Comparison of ENCODE assay signal across 23 cellular contexts in genomic region chr17:43402567-43402966, GRCh38. TPM values are rescaled to one million over a fixed set of nuclear protein-coding genes. Genes with fewer than 3 reads are reported as not detected.
DNase-seq lines count a peak whose midpoint lies in the region; ATAC-seq and TF ChIP-seq lines count a peak whose summit lies in the region.
"Had no signal": no experiment of that assay in that cellular context is flagged by ENCODE, and none has a peak within 500 bp of the region (broad histone marks: within the 10 kb centered on the region; RNA-seq: fewer than 3 reads in every experiment).

No MANE protein-coding gene starts in this region.

- H3K27me3 Mint-ChIP-seq in neural crest cell (ENCODE audit: low read depth): no peaks in the 10 kb centered on the region
- H3K27me3 Mint-ChIP-seq in activated T-cell treated with anti-CD3 and anti-CD28 coated beads, Interleukin-2, amount 50 U/mL, for 4 hours (ENCODE audit: low read depth): no peaks in the 10 kb centered on the region
- H3K27me3 Mint-ChIP-seq: activated CD4-positive, alpha-beta memory T cell treated with anti-CD3 and anti-CD28 coated beads for 36 hours had no signal

- peaks cover 57% of the 10 kb centered on the region for H3K4me1 ChIP-seq in left ventricle myocardium inferior

- no peak for ATAC-seq in Right ventricle myocardium superior (ENCODE audit: poor library complexity)
- no peak for ATAC-seq in activated T-cell treated with anti-CD3 and anti-CD28 coated beads, Interleukin-2, amount 50 U/mL, for 4 hours

- H3K4me3 Mint-ChIP-seq in neural crest cell: peak overlapping the region; percentile 32
- no peak overlapping the region for H3K4me3 Mint-ChIP-seq in activated T-cell treated with anti-CD3 and anti-CD28 coated beads, Interleukin-2, amount 50 U/mL, for 4 hours
- H3K4me3 Mint-ChIP-seq: activated CD4-positive, alpha-beta memory T cell treated with anti-CD3 and anti-CD28 coated beads for 36 hours had no signal

- no peaks in the 10 kb centered on the region for H3K36me3 Mint-ChIP-seq in neural crest cell (ENCODE audit: low read depth)
- H3K36me3 Mint-ChIP-seq in activated T-cell treated with anti-CD3 and anti-CD28 coated beads, Interleukin-2, amount 50 U/mL, for 4 hours (ENCODE audit: insufficient read depth): no peaks in the 10 kb centered on the region
- H3K36me3 Mint-ChIP-seq: activated CD4-positive, alpha-beta memory T cell treated with anti-CD3 and anti-CD28 coated beads for 36 hours had no signal

- no peak overlapping the region for H3K27ac Mint-ChIP-seq in neural crest cell (ENCODE audit: unreplicated experiment)
- H3K27ac Mint-ChIP-seq: activated CD4-positive, alpha-beta memory T cell treated with anti-CD3 and anti-CD28 coated beads for 36 hours had no signal

- no peak for TF ChIP-seq CTCF in left ventricle myocardium inferior (IDR thresholded peaks at IDR 0.05; ENCODE audit: borderline replicate concordance)
- no peak for TF ChIP-seq CTCF in fibroblast of the aortic adventitia (IDR thresholded peaks at IDR 0.05; ENCODE audit: insufficient read depth, low read length)
- no peak for TF ChIP-seq CTCF in neural crest cell (conservative IDR thresholded peaks at IDR 0.05)

- H3K9me3 Mint-ChIP-seq in neural crest cell: no peaks in the 10 kb centered on the region
- H3K9me3 Mint-ChIP-seq in activated T-cell treated with anti-CD3 and anti-CD28 coated beads, Interleukin-2, amount 50 U/mL, for 4 hours: no peaks in the 10 kb centered on the region
- H3K9me3 Mint-ChIP-seq: activated CD4-positive, alpha-beta memory T cell treated with anti-CD3 and anti-CD28 coated beads for 36 hours had no signal

- H3K4me3 ChIP-seq in left ventricle myocardium inferior (peak overlapping the region; percentile 84), fibroblast of the aortic adventitia (ENCODE audit: low read depth, low read length) (peak overlapping the region; percentile 97)

- H3K36me3 ChIP-seq in left ventricle myocardium inferior: no peaks in the 10 kb centered on the region
- H3K36me3 ChIP-seq: ascending aorta, right atrium auricular region had no signal

- intact Hi-C loops in left ventricle myocardium inferior (cut with micrococcal nuclease) (no loop called here), Right ventricle myocardium superior (cut with DNase I) (no loop called here)

- DNase-seq in left ventricle myocardium inferior: no peak
- no peak for DNase-seq in Right ventricle myocardium superior
- no peak for DNase-seq in fibroblast of the aortic adventitia (ENCODE audit: low read depth)
- no peak for DNase-seq in neural crest cell (ENCODE audit: low read depth, low spot score)
- no peak for DNase-seq in activated T-cell treated with anti-CD3 and anti-CD28 coated beads, Interleukin-2, amount 50 U/mL, for 4 hours
- no peak for DNase-seq in DMS53 treated with DMSO at 0.1 percent for 48 hours (lab: John Stamatoyannopoulos, UW; ENCODE audit: unreplicated experiment)
- DNase-seq in T1000 (lab: John Stamatoyannopoulos, UW): no peak
- DNase-seq in HCEC 1CT: no peak
- DNase-seq: 8988T; activated CD4-positive, alpha-beta memory T cell treated with anti-CD3 and anti-CD28 coated beads for 36 hours; activated naive CD4-positive, alpha-beta T cell treated with Interleukin-2 at 50 U/mL for 16 hours; activated T-cell treated with anti-CD3 and anti-CD28 coated beads for 4 hours; C1 segment of cervical spinal cord; foreskin melanocyte; GOT3; NCI-H1417 treated with DMSO at 0.1 percent for 48 hours; NCI-H69; SHP77 treated with DMSO at 0.1 percent for 48 hours; T-helper 1 cell; trophoblast cell had no signal

- H3K9me3 ChIP-seq in left ventricle myocardium inferior (replicated peaks): no peaks in the 10 kb centered on the region
- H3K9me3 ChIP-seq: ascending aorta, right atrium auricular region had no signal

- no peaks in the 10 kb centered on the region for H3K27me3 ChIP-seq in left ventricle myocardium inferior (ENCODE audit: low read depth)
- H3K27me3 ChIP-seq: ascending aorta, right atrium auricular region had no signal

- H3K4me1 Mint-ChIP-seq in neural crest cell: peaks cover 29% of the 10 kb centered on the region
- H3K4me1 Mint-ChIP-seq in activated T-cell treated with anti-CD3 and anti-CD28 coated beads, Interleukin-2, amount 50 U/mL, for 4 hours (ENCODE audit: low read depth): peaks cover 20% of the 10 kb centered on the region

- peak overlapping the region; percentile 28 for H3K27ac ChIP-seq in left ventricle myocardium inferior (replicated peaks)
- H3K27ac ChIP-seq: right atrium auricular region, VCaP had no signal

RNA-seq across cellular contexts. Expression of gene ARL4D, which starts 3.8 kb away (rescaled TPM):
- 7.1 TPM for total RNA-seq in left ventricle myocardium inferior
- total RNA-seq in Right ventricle myocardium superior: 7.0 TPM
- 22.2 and 70.8 TPM in 2 replicates for total RNA-seq in fibroblast of the aortic adventitia (ENCODE audit: low replicate concordance)
- 13.8 and 14.2 TPM in 2 replicates for total RNA-seq in neural crest cell
- total RNA-seq in activated T-cell treated with anti-CD3 and anti-CD28 coated beads, Interleukin-2, amount 50 U/mL, for 4 hours: 1 to 10 TPM; 1.7 to 2.6 (median 1.8) TPM
